In the genomic region with DNA sequence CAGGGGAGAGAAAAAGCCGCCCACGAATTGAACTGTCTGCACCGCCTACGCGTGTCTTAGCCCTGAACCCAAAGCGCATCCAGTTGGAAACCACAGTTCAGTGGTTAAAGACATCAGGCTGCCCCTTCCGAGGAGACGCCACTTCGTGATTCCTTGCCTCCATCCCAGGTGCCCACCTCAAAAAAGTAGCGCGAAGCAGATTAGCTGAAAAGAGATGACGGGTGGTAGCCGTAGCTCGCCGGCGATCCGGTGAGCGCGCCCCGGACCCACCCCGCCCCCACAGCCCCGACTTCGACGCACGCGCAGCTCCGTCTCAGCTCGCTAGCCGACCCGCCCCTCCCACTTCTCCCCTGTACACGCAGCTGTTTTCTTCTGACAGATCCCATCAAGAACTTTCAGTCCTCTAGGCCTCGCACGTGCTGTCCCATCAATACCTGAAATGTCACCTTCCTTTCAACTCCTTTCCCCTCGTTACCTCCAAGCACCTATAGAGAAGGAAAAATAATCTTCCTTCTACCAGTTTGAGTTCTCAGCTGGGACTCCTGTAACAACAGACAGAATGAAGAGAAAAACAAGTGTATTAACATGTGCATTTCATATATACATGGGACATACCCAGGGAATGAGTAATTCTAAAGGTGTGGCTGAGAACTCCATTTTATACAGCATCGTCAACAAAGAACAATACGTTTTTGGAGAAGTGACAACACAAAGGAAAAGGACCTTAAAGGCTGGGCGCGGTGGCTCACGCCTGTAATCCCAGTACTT, we compare ENCODE assay signal across 1 cellular context.
TF ChIP-seq lines count a peak whose summit lies in the region.

No MANE protein-coding gene starts in this region.

TF ChIP-seq in K562, 482 proteins besides CTCF, POLR2A, EP300 and RAD21 (continued from another document and continues in another):
- TF ChIP-seq ATF3 (IDR thresholded peaks at IDR 0.05): peak; percentile 42; the same call in 1 of the 2 replicates
- no peak for TF ChIP-seq ATF3 (CRISPR knock-in tag; conservative IDR thresholded peaks at IDR 0.05)
- TF ChIP-seq, protein P1, sequence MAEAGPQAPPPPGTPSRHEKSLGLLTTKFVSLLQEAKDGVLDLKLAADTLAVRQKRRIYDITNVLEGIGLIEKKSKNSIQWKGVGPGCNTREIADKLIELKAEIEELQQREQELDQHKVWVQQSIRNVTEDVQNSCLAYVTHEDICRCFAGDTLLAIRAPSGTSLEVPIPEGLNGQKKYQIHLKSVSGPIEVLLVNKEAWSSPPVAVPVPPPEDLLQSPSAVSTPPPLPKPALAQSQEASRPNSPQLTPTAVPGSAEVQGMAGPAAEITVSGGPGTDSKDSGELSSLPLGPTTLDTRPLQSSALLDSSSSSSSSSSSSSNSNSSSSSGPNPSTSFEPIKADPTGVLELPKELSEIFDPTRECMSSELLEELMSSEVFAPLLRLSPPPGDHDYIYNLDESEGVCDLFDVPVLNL (CRISPR knock-in tag; IDR thresholded peaks at IDR 0.05; ENCODE audit: low read depth): no peak
- TF ChIP-seq, protein P2, sequence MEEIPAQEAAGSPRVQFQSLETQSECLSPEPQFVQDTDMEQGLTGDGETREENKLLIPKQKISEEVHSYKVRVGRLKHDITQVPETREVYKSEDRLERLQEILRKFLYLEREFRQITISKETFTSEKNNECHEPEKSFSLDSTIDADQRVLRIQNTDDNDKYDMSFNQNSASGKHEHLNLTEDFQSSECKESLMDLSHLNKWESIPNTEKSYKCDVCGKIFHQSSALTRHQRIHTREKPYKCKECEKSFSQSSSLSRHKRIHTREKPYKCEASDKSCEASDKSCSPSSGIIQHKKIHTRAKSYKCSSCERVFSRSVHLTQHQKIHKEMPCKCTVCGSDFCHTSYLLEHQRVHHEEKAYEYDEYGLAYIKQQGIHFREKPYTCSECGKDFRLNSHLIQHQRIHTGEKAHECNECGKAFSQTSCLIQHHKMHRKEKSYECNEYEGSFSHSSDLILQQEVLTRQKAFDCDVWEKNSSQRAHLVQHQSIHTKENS (CRISPR knock-in tag; IDR thresholded peaks at IDR 0.05): no peak
- TF ChIP-seq FOXA1 (IDR thresholded peaks at IDR 0.05; ENCODE audit: borderline replicate concordance): no peak
- TF ChIP-seq TSC22D4 (tag; IDR thresholded peaks at IDR 0.05): no peak
- TF ChIP-seq FOXK2 (conservative IDR thresholded peaks at IDR 0.05 in 1 of 2, IDR thresholded peaks at IDR 0.05 in 1 of 2; ENCODE audit: low read depth in 2 of 2): peak; percentile 77 to 90
- no peak for TF ChIP-seq KLF1 (tag; IDR thresholded peaks at IDR 0.05)
- no peak for TF ChIP-seq MIER1 (IDR thresholded peaks at IDR 0.05; ENCODE audit: low read depth)
- TF ChIP-seq ZNF609 (CRISPR knock-in tag; IDR thresholded peaks at IDR 0.05; ENCODE audit: borderline replicate concordance): no peak
- no peak for TF ChIP-seq SNIP1 (IDR thresholded peaks at IDR 0.05; ENCODE audit: low read depth)
- no peak for TF ChIP-seq NR4A1 (CRISPR knock-in tag; IDR thresholded peaks at IDR 0.05)
- no peak for TF ChIP-seq NR4A1 (tag; IDR thresholded peaks at IDR 0.05)
- 0 out of 2 replicates have a peak, but pooled peaks have one; percentile 11 for TF ChIP-seq POLR2AphosphoS5 (IDR thresholded peaks at IDR 0.05; ENCODE audit: control insufficient read depth, insufficient read depth, low read depth, low read length)
- no peak for TF ChIP-seq NFYB (IDR thresholded peaks at IDR 0.05; ENCODE audit: extremely low read depth, insufficient read length)
- no peak for TF ChIP-seq MYNN (IDR thresholded peaks at IDR 0.05)
- TF ChIP-seq MYNN (CRISPR knock-in tag; IDR thresholded peaks at IDR 0.05): no peak
- TF ChIP-seq NRF1 (conservative IDR thresholded peaks at IDR 0.05 in 1 of 2, IDR thresholded peaks at IDR 0.05 in 1 of 2): peak; percentile 84 to 87
- TF ChIP-seq HDAC2 (IDR thresholded peaks at IDR 0.05): no peak; the same call in 1 of the 2 replicates
- TF ChIP-seq DPF2 (IDR thresholded peaks at IDR 0.05): peak; percentile 20; the same call in 1 of the 2 replicates
- TF ChIP-seq TAF7 (tag; IDR thresholded peaks at IDR 0.05): no peak
- TF ChIP-seq ARNT (IDR thresholded peaks at IDR 0.05): peak; percentile 32 to 72; a peak in 2 of 4 replicates
- no peak for TF ChIP-seq ARHGAP35 (IDR thresholded peaks at IDR 0.05; ENCODE audit: partially characterized antibody)
- no peak; the same call in 1 of the 2 replicates for TF ChIP-seq ILF3 (IDR thresholded peaks at IDR 0.05; ENCODE audit: borderline replicate concordance)
- TF ChIP-seq, protein P3, sequence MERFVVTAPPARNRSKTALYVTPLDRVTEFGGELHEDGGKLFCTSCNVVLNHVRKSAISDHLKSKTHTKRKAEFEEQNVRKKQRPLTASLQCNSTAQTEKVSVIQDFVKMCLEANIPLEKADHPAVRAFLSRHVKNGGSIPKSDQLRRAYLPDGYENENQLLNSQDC (CRISPR knock-in tag; IDR thresholded peaks at IDR 0.05): no peak
- no peak for TF ChIP-seq MEF2D (tag; conservative IDR thresholded peaks at IDR 0.05; ENCODE audit: low read depth)
- TF ChIP-seq ZNF143 (CRISPR knock-in tag; IDR thresholded peaks at IDR 0.05): no peak
- no peak for TF ChIP-seq GABPB2 (CRISPR knock-in tag; conservative IDR thresholded peaks at IDR 0.05)
- TF ChIP-seq ETV1 (tag; conservative IDR thresholded peaks at IDR 0.05; ENCODE audit: low read depth): no peak
- no peak for TF ChIP-seq RBM17 (IDR thresholded peaks at IDR 0.05; ENCODE audit: borderline replicate concordance, low read depth, low read length)
- TF ChIP-seq RBM34 (IDR thresholded peaks at IDR 0.05; ENCODE audit: borderline replicate concordance, insufficient read depth, low read length): no peak
- no peak for TF ChIP-seq KLF6 (CRISPR knock-in tag; IDR thresholded peaks at IDR 0.05; ENCODE audit: borderline replicate concordance)
- no peak for TF ChIP-seq USF2 (CRISPR knock-in tag; IDR thresholded peaks at IDR 0.05)
- TF ChIP-seq POLR2G (IDR thresholded peaks at IDR 0.05; ENCODE audit: low read depth, low read length): peak; percentile 55
- no peak for TF ChIP-seq HNRNPUL1 (IDR thresholded peaks at IDR 0.05; ENCODE audit: low read length)
- TF ChIP-seq HNRNPH1 (optimal IDR thresholded peaks at IDR 0.05; ENCODE audit: low read depth, low read length): no peak
- TF ChIP-seq ARID3B (CRISPR knock-in tag; IDR thresholded peaks at IDR 0.05; ENCODE audit: borderline replicate concordance): no peak
- TF ChIP-seq FUS (optimal IDR thresholded peaks at IDR 0.05; ENCODE audit: low read depth, low read length): no peak
- no peak for TF ChIP-seq ZFP1 (CRISPR knock-in tag; IDR thresholded peaks at IDR 0.05)
- peak; percentile 88 for TF ChIP-seq L3MBTL2 (IDR thresholded peaks at IDR 0.05)
- no peak for TF ChIP-seq STAG1 (CRISPR knock-in tag; IDR thresholded peaks at IDR 0.05; ENCODE audit: borderline replicate concordance)
- TF ChIP-seq PHF21A (IDR thresholded peaks at IDR 0.05; ENCODE audit: borderline replicate concordance, low read depth): no peak
- TF ChIP-seq ZC3H11A (IDR thresholded peaks at IDR 0.05; ENCODE audit: low read depth, low read length): no peak
- no peak for TF ChIP-seq ZNF133 (CRISPR knock-in tag; IDR thresholded peaks at IDR 0.05)
- no peak for TF ChIP-seq HNRNPL (IDR thresholded peaks at IDR 0.05; ENCODE audit: low read depth, low read length)
- TF ChIP-seq, protein P4, sequence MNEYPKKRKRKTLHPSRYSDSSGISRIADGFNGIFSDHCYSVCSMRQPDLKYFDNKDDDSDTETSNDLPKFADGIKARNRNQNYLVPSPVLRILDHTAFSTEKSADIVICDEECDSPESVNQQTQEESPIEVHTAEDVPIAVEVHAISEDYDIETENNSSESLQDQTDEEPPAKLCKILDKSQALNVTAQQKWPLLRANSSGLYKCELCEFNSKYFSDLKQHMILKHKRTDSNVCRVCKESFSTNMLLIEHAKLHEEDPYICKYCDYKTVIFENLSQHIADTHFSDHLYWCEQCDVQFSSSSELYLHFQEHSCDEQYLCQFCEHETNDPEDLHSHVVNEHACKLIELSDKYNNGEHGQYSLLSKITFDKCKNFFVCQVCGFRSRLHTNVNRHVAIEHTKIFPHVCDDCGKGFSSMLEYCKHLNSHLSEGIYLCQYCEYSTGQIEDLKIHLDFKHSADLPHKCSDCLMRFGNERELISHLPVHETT (CRISPR knock-in tag; conservative IDR thresholded peaks at IDR 0.05 in 1 of 2, IDR thresholded peaks at IDR 0.05 in 1 of 2): 0 out of 4 replicates have a peak, but pooled peaks of 1 of the 2 experiments have one; percentile 10
- no peak for TF ChIP-seq TBL1XR1 (IDR thresholded peaks at IDR 0.05; ENCODE audit: low read length in 2 of 2)
- TF ChIP-seq LEF1 (IDR thresholded peaks at IDR 0.05): peak; percentile 78
- no peak for TF ChIP-seq UBTF (IDR thresholded peaks at IDR 0.05; ENCODE audit: borderline replicate concordance in 1 of 2, low read depth in 2 of 2, low read length in 2 of 2)
- no peak; the same call in 1 of the 2 replicates for TF ChIP-seq BACH1 (tag; IDR thresholded peaks at IDR 0.05)
- no peak for TF ChIP-seq CSDE1 (IDR thresholded peaks at IDR 0.05)
- no peak for TF ChIP-seq DMBX1 (CRISPR knock-in tag; IDR thresholded peaks at IDR 0.05; ENCODE audit: borderline replicate concordance)
